ENCODE assay signal across 17 cellular contexts in genomic region chr22:19472233-19472632, GRCh38. TPM values are rescaled to one million over a fixed set of nuclear protein-coding genes. Genes with fewer than 3 reads are reported as not detected.
A peak's percentile ranks its signal among the peaks of the same experiment; 100 is the strongest.
DNase-seq lines count a peak whose midpoint lies in the region; ATAC-seq, FAIRE-seq and TF ChIP-seq lines count a peak whose summit lies in the region.
"Had no signal": no experiment of that assay in that cellular context is flagged by ENCODE, and none has a peak within 500 bp of the region (broad histone marks: within the 10 kb centered on the region; RNA-seq: fewer than 3 reads in every experiment).

No MANE protein-coding gene starts in this region.

- POLR2A ChIA-PET in K562 (lab: Yijun Ruan, JAX), result interaction anchor here (1.0 to 3.5 kb wide), 6 partner anchors 9 to 328 kb away, joined by 3 to 45 read pairs (median 8); partner anchors contain the start of gene ESS2
- POLR2A ChIA-PET in T-cell (lab: Charles Lee), result interaction anchor here in 1 of 2 donors (0.5 to 0.6 kb wide), 2 partner anchors 64 to 359 kb away, joined by 3 read pairs; no protein-coding TSS in a partner anchor

- no peak overlapping the region for H3K4me2 ChIP-seq in K562 (ENCODE audit: insufficient read depth, low read length)

- no peak for TF ChIP-seq POLR2A in K562 (conservative IDR thresholded peaks at IDR 0.05)

- CTCF ChIA-PET in K562 (lab: Yijun Ruan, JAX; ENCODE audit: low intra/inter-chr PET ratio), result no interaction called here
- CTCF ChIA-PET in T-cell (lab: Charles Lee), result interaction anchor here in 1 of 2 donors (1.2 kb wide), 1 partner anchor 158 kb away, joined by 3 read pairs; no protein-coding TSS in a partner anchor

- H3K36me3 ChIP-seq in K562 (ENCODE audit: control insufficient read depth, insufficient read depth, low read length), result peaks cover 95% of the 10 kb centered on the region

- peak overlapping the region in 1 of 2 experiments; percentile 43; a peak in 2 of 4 replicates for H3K9ac ChIP-seq in K562 (ENCODE audit: insufficient read depth in 1 of 2, low read depth in 2 of 2, low read length in 2 of 2)
- H3K9ac ChIP-seq: GM23248 had no signal

- no peak overlapping the region for H3K27ac ChIP-seq in K562 (ENCODE audit: extremely low read depth, low read depth, low read length)
- H3K27ac ChIP-seq in coronary artery, result no peak overlapping the region
- H3K27ac ChIP-seq: GM23248 had no signal

- WGBS in K562 (ENCODE audit: insufficient coverage, low coverage, missing lambda C conversion rate), result 93% methylated on average over 8 of the region's 8 CpGs

- in situ Hi-C loops in K562 (cut with MboI), result no loop called here

- H3K36me3 Mint-ChIP-seq in glutamatergic neuron (ENCODE audit: unreplicated experiment) (no peaks in the 10 kb centered on the region), T-cell (peaks cover 60% of the 10 kb centered on the region)

- H3K4me3 Mint-ChIP-seq in glutamatergic neuron (ENCODE audit: unreplicated experiment) (no peak overlapping the region), T-cell (no peak overlapping the region)
- H3K4me3 Mint-ChIP-seq: B cell had no signal

- peaks cover 4% of the 10 kb centered on the region for H3K4me1 Mint-ChIP-seq in glutamatergic neuron (ENCODE audit: low read depth, unreplicated experiment)
- peaks cover 18 to 34% (median 22%) of the 10 kb centered on the region in 3 donors for H3K4me1 Mint-ChIP-seq in T-cell

- H2AFZ ChIP-seq in K562 (ENCODE audit: low read depth, low read length), result no peak overlapping the region
- H2AFZ ChIP-seq: GM23248 had no signal

- H3K27ac Mint-ChIP-seq in glutamatergic neuron (ENCODE audit: unreplicated experiment) (peak overlapping the region; percentile 64), T-cell (no peak overlapping the region)
- H3K27ac Mint-ChIP-seq: B cell; CD4-positive, CD25-positive, alpha-beta regulatory T cell had no signal

- peaks cover 4% of the 10 kb centered on the region for H3K27me3 Mint-ChIP-seq in glutamatergic neuron (ENCODE audit: unreplicated experiment)
- H3K27me3 Mint-ChIP-seq in T-cell, result no peaks in the 10 kb centered on the region
- H3K27me3 Mint-ChIP-seq: B cell; CD8-positive, alpha-beta memory T cell had no signal

- peaks cover 0 to 1% of the 10 kb centered on the region in 2 experiments; a peak in 3 of 5 replicates for H3K4me1 ChIP-seq in K562 (replicated peaks in 1 of 2; ENCODE audit: control insufficient read depth in 2 of 2, insufficient read depth in 2 of 2, low read length in 2 of 2)

- peaks cover 52% of the 10 kb centered on the region for H4K20me1 ChIP-seq in K562 (replicated peaks; ENCODE audit: control insufficient read depth, insufficient read depth, low read length)

- TF ChIP-seq CTCF in K562 (IDR thresholded peaks at IDR 0.05 in 2 of 3, conservative IDR thresholded peaks at IDR 0.05 in 1 of 3; ENCODE audit: insufficient read depth in 2 of 3, low read depth in 1 of 3, low read length in 3 of 3), result no peak
- no peak for TF ChIP-seq CTCF in glutamatergic neuron (IDR thresholded peaks at IDR 0.05; ENCODE audit: partially characterized antibody, unreplicated experiment)
- TF ChIP-seq CTCF in coronary artery (IDR thresholded peaks at IDR 0.05), result no peak

- no peaks in the 10 kb centered on the region for H3K9me3 ChIP-seq in K562 (replicated peaks; ENCODE audit: control insufficient read depth, insufficient read depth, low read depth, low read length)
- H3K9me3 ChIP-seq: HAP-1 had no signal

- ATAC-seq in K562 (no peak), T-cell (replicated peaks in 1 of 4) (no peak)

- no peaks in the 10 kb centered on the region for H3K27me3 ChIP-seq in K562 (ENCODE audit: control insufficient read depth in 2 of 2, insufficient read depth in 2 of 2, low read length in 2 of 2)

- no peak for TF ChIP-seq EP300 in K562 (IDR thresholded peaks at IDR 0.05; ENCODE audit: low read length)

- H3K9me1 ChIP-seq in K562 (ENCODE audit: control insufficient read depth, insufficient read depth, low read length), result peaks cover 9% of the 10 kb centered on the region

- peaks cover 45% of the 10 kb centered on the region for H3K79me2 ChIP-seq in K562 (ENCODE audit: control insufficient read depth, insufficient read depth, low read length)

- H3K9me3 Mint-ChIP-seq in glutamatergic neuron (ENCODE audit: unreplicated experiment), result no peaks in the 10 kb centered on the region
- H3K9me3 Mint-ChIP-seq in T-cell, result no peaks in the 10 kb centered on the region
- H3K9me3 Mint-ChIP-seq: CD4-positive, CD25-positive, alpha-beta regulatory T cell; CD8-positive, alpha-beta memory T cell had no signal

- BruUV-seq in K562 (replicated peaks; lab: Mats Ljungman, UMichigan), result no TSS peak

- no peak overlapping the region for H3K4me3 ChIP-seq in K562
- no peak overlapping the region for H3K4me3 ChIP-seq in coronary artery
- H3K4me3 ChIP-seq: GM23248, HAP-1 had no signal

- DNase-seq in activated CD8-positive, alpha-beta memory T cell treated with anti-CD3 and anti-CD28 coated beads, Interleukin-2, amount 50 U/mL, for 48 hours, result peak; percentile 17
- DNase-seq in activated CD8-positive, alpha-beta memory T cell treated with anti-CD3 and anti-CD28 coated beads for 24 hours, result no peak
- no peak for DNase-seq in K562 (ENCODE audit: extremely low read depth in 1 of 4, low spot score in 3 of 4)
- DNase-seq in glutamatergic neuron, result no peak
- no peak for DNase-seq in T-cell
- DNase-seq in coronary artery (ENCODE audit: low spot score), result no peak
- DNase-seq: C1 segment of cervical spinal cord; CD4-positive, CD25-positive, alpha-beta regulatory T cell; CD8-positive, alpha-beta memory T cell; COR-L47; GM23248 had no signal

- intact Hi-C loops in K562 (cut with micrococcal nuclease), result no loop called here

- no peak for FAIRE-seq in K562 (lab: Jason Lieb, UNC)
- FAIRE-seq: D721Med, G401.6, GM12891, GM19239 had no signal

- TF ChIP-seq RAD21 in K562 (CRISPR knock-in tag; conservative IDR thresholded peaks at IDR 0.05 in 1 of 2, IDR thresholded peaks at IDR 0.05 in 1 of 2), result no peak

RNA-seq across cellular contexts. Expression of gene UFD1, which starts 6.8 kb away (rescaled TPM):
- 307 and 375 TPM in 2 replicates for total RNA-seq in K562 (2011; cell fraction: chromatin; rRNA removed; ENCODE audit: low replicate concordance)
- 219 and 230 TPM in 2 replicates for total RNA-seq in K562 (2011; cell fraction: nucleolus; rRNA removed)
- total RNA-seq in K562 (2011; cell fraction: nucleoplasm; rRNA removed), result 278 and 374 TPM in 2 replicates
- total RNA-seq in K562 (2014; rRNA removed), result 238 and 290 TPM in 2 replicates
- 361 and 365 TPM in 2 replicates for total RNA-seq in K562 (2014; rRNA removed; fragmentation: Illumina TruSeq; extraction: Trizol)
- 330 and 363 TPM in 2 replicates for total RNA-seq in K562 (2015; rRNA removed; fragmentation: Illumina TruSeq; extraction: Trizol)
- 284 and 307 TPM in 2 replicates for total RNA-seq in K562 (2021)
- polyA plus RNA-seq in K562 (2011; rRNA removed), result 428 and 564 TPM in 2 replicates
- 516 and 625 TPM in 2 replicates for polyA plus RNA-seq in K562 (2011; cell fraction: cytosol; rRNA removed)
- polyA plus RNA-seq in K562 (2011; cell fraction: nucleus; rRNA removed), result 577 and 723 TPM in 2 replicates
- polyA plus RNA-seq in K562 (2012), result 381 and 502 TPM in 2 replicates
- polyA plus RNA-seq in K562 (2014; fragmentation: Illumina TruSeq; extraction: Trizol), result 551 and 645 TPM in 2 replicates
- 100 to 1,000 TPM; 503 to 627 TPM for polyA plus RNA-seq in K562 (2014; fragmentation: Nextera tagmentation; extraction: Ambion mirVana)
- 321 and 446 TPM in 2 replicates for polyA plus RNA-seq in K562 (2014; rRNA removed)
- 432 and 439 TPM in 2 replicates for polyA minus RNA-seq in K562 (2011; rRNA and poly(A)+ RNA removed)
- 143 and 172 TPM in 2 replicates for polyA minus RNA-seq in K562 (2011; cell fraction: cytosol; rRNA and poly(A)+ RNA removed)
- 99.8 and 195 TPM in 2 replicates for polyA minus RNA-seq in K562 (2011; cell fraction: nucleus; rRNA and poly(A)+ RNA removed)
- 48.0 TPM for total RNA-seq in glutamatergic neuron (ENCODE audit: unreplicated experiment)
- 10 to 100 TPM; 52.9 to 85.1 (median 60.0) TPM for total RNA-seq in T-cell

RNA-seq across cellular contexts. Expression of gene CDC45, which starts 7.5 kb away (rescaled TPM):
- total RNA-seq in K562 (2011; cell fraction: chromatin; rRNA removed; ENCODE audit: low replicate concordance), result 810 and 853 TPM in 2 replicates
- total RNA-seq in K562 (2011; cell fraction: nucleolus; rRNA removed), result 339 and 346 TPM in 2 replicates
- 307 and 398 TPM in 2 replicates for total RNA-seq in K562 (2011; cell fraction: nucleoplasm; rRNA removed)
- total RNA-seq in K562 (2014; rRNA removed), result 415 and 450 TPM in 2 replicates
- total RNA-seq in K562 (2014; rRNA removed; fragmentation: Illumina TruSeq; extraction: Trizol), result 263 and 295 TPM in 2 replicates
- 239 and 251 TPM in 2 replicates for total RNA-seq in K562 (2015; rRNA removed; fragmentation: Illumina TruSeq; extraction: Trizol)
- total RNA-seq in K562 (2021), result 312 and 319 TPM in 2 replicates
- polyA plus RNA-seq in K562 (2011; rRNA removed), result 580 and 584 TPM in 2 replicates
- polyA plus RNA-seq in K562 (2011; cell fraction: cytosol; rRNA removed), result 370 and 430 TPM in 2 replicates
- 642 and 944 TPM in 2 replicates for polyA plus RNA-seq in K562 (2011; cell fraction: nucleus; rRNA removed)
- polyA plus RNA-seq in K562 (2012), result 267 and 326 TPM in 2 replicates
- polyA plus RNA-seq in K562 (2014; fragmentation: Illumina TruSeq; extraction: Trizol), result 412 and 430 TPM in 2 replicates
- polyA plus RNA-seq in K562 (2014; fragmentation: Nextera tagmentation; extraction: Ambion mirVana), result 100 to 1,000 TPM; 276 to 465 TPM
- 410 and 427 TPM in 2 replicates for polyA plus RNA-seq in K562 (2014; rRNA removed)
- polyA minus RNA-seq in K562 (2011; rRNA and poly(A)+ RNA removed), result 415 and 540 TPM in 2 replicates
- 153 and 162 TPM in 2 replicates for polyA minus RNA-seq in K562 (2011; cell fraction: cytosol; rRNA and poly(A)+ RNA removed)
- 185 and 445 TPM in 2 replicates for polyA minus RNA-seq in K562 (2011; cell fraction: nucleus; rRNA and poly(A)+ RNA removed)
- total RNA-seq in glutamatergic neuron (ENCODE audit: unreplicated experiment), result 3.5 TPM
- 1 to 10 TPM in 4 of 5 donors, under 1 TPM in 1; 0.56 to 2.7 (median 2.2) TPM for total RNA-seq in T-cell

RNA-seq across cellular contexts. Expression of gene C22orf39, which starts 24.7 kb away (rescaled TPM):
- 119 and 122 TPM in 2 replicates for total RNA-seq in K562 (2011; cell fraction: chromatin; rRNA removed; ENCODE audit: low replicate concordance)
- total RNA-seq in K562 (2011; cell fraction: nucleolus; rRNA removed), result 71.8 and 76.0 TPM in 2 replicates
- 107 and 142 TPM in 2 replicates for total RNA-seq in K562 (2011; cell fraction: nucleoplasm; rRNA removed)
- total RNA-seq in K562 (2014; rRNA removed) (94.7 and 124 TPM in 2 replicates), K562 (2014; rRNA removed; fragmentation: Illumina TruSeq; extraction: Trizol) (57.2 and 59.5 TPM in 2 replicates), K562 (2015; rRNA removed; fragmentation: Illumina TruSeq; extraction: Trizol) (61.3 and 63.2 TPM in 2 replicates), K562 (2021) (66.8 and 68.0 TPM in 2 replicates), glutamatergic neuron (ENCODE audit: unreplicated experiment) (47.7 TPM), T-cell (10 to 100 TPM; 34.5 to 41.3 (median 40.9) TPM)
- polyA plus RNA-seq in K562 (2011; rRNA removed) (139 and 244 TPM in 2 replicates), K562 (2014; fragmentation: Illumina TruSeq; extraction: Trizol) (68.6 and 73.5 TPM in 2 replicates), K562 (2014; fragmentation: Nextera tagmentation; extraction: Ambion mirVana) (10 to 100 TPM; 20.4 to 25.9 TPM), K562 (2014; rRNA removed) (112 and 121 TPM in 2 replicates)
- polyA plus RNA-seq in K562 (2011; cell fraction: cytosol; rRNA removed), result 164 and 257 TPM in 2 replicates
- 71.0 and 99.7 TPM in 2 replicates for polyA plus RNA-seq in K562 (2011; cell fraction: nucleus; rRNA removed)
- polyA plus RNA-seq in K562 (2012), result 87.8 and 120 TPM in 2 replicates
- polyA minus RNA-seq in K562 (2011; rRNA and poly(A)+ RNA removed), result 116 and 185 TPM in 2 replicates
- polyA minus RNA-seq in K562 (2011; cell fraction: cytosol; rRNA and poly(A)+ RNA removed), result 49.4 and 80.5 TPM in 2 replicates
- polyA minus RNA-seq in K562 (2011; cell fraction: nucleus; rRNA and poly(A)+ RNA removed), result 24.9 and 58.9 TPM in 2 replicates

RNA-seq across cellular contexts. Expression of gene MRPL40, which starts 39.9 kb away (rescaled TPM):
- total RNA-seq in K562 (2011; cell fraction: chromatin; rRNA removed; ENCODE audit: low replicate concordance), result 13.9 and 26.1 TPM in 2 replicates
- 29.0 and 32.5 TPM in 2 replicates for total RNA-seq in K562 (2011; cell fraction: nucleolus; rRNA removed)
- 25.1 and 32.0 TPM in 2 replicates for total RNA-seq in K562 (2011; cell fraction: nucleoplasm; rRNA removed)
- total RNA-seq in K562 (2014; rRNA removed), result 160 and 182 TPM in 2 replicates
- total RNA-seq in K562 (2014; rRNA removed; fragmentation: Illumina TruSeq; extraction: Trizol), result 208 and 209 TPM in 2 replicates
- 181 and 198 TPM in 2 replicates for total RNA-seq in K562 (2015; rRNA removed; fragmentation: Illumina TruSeq; extraction: Trizol)
- 132 and 144 TPM in 2 replicates for total RNA-seq in K562 (2021)
- 175 and 219 TPM in 2 replicates for polyA plus RNA-seq in K562 (2011; rRNA removed)
- polyA plus RNA-seq in K562 (2011; cell fraction: cytosol; rRNA removed), result 88.3 and 113 TPM in 2 replicates
- 34.6 and 66.5 TPM in 2 replicates for polyA plus RNA-seq in K562 (2011; cell fraction: nucleus; rRNA removed)
- 159 TPM in 2 replicates for polyA plus RNA-seq in K562 (2012)
- 197 and 237 TPM in 2 replicates for polyA plus RNA-seq in K562 (2014; fragmentation: Illumina TruSeq; extraction: Trizol)
- polyA plus RNA-seq in K562 (2014; fragmentation: Nextera tagmentation; extraction: Ambion mirVana), result 100 to 1,000 TPM; 601 to 652 TPM
- 223 TPM in 2 replicates for polyA plus RNA-seq in K562 (2014; rRNA removed)
- 52.5 and 73.2 TPM in 2 replicates for polyA minus RNA-seq in K562 (2011; rRNA and poly(A)+ RNA removed)
- polyA minus RNA-seq in K562 (2011; cell fraction: cytosol; rRNA and poly(A)+ RNA removed), result 31.3 and 34.3 TPM in 2 replicates
- polyA minus RNA-seq in K562 (2011; cell fraction: nucleus; rRNA and poly(A)+ RNA removed), result 12.0 and 31.3 TPM in 2 replicates
- 24.4 TPM for total RNA-seq in glutamatergic neuron (ENCODE audit: unreplicated experiment)
- 10 to 100 TPM; 12.1 to 16.1 (median 12.3) TPM for total RNA-seq in T-cell

RNA-seq across cellular contexts. Expression of gene HIRA, which starts 40.7 kb away (rescaled TPM):
- total RNA-seq in K562 (2011; cell fraction: chromatin; rRNA removed; ENCODE audit: low replicate concordance), result 103 and 120 TPM in 2 replicates
- 79.7 and 81.6 TPM in 2 replicates for total RNA-seq in K562 (2011; cell fraction: nucleolus; rRNA removed)
- total RNA-seq in K562 (2011; cell fraction: nucleoplasm; rRNA removed), result 66.5 and 67.1 TPM in 2 replicates
- 58.3 and 70.6 TPM in 2 replicates for total RNA-seq in K562 (2014; rRNA removed)
- 53.9 and 54.0 TPM in 2 replicates for total RNA-seq in K562 (2014; rRNA removed; fragmentation: Illumina TruSeq; extraction: Trizol)
- total RNA-seq in K562 (2015; rRNA removed; fragmentation: Illumina TruSeq; extraction: Trizol), result 57.5 and 58.4 TPM in 2 replicates
- 115 and 132 TPM in 2 replicates for total RNA-seq in K562 (2021)
- 71.7 and 82.2 TPM in 2 replicates for polyA plus RNA-seq in K562 (2011; rRNA removed)
- 105 and 109 TPM in 2 replicates for polyA plus RNA-seq in K562 (2011; cell fraction: cytosol; rRNA removed)
- polyA plus RNA-seq in K562 (2011; cell fraction: nucleus; rRNA removed), result 104 and 124 TPM in 2 replicates
- polyA plus RNA-seq in K562 (2012), result 91.6 and 91.8 TPM in 2 replicates
- 106 and 114 TPM in 2 replicates for polyA plus RNA-seq in K562 (2014; fragmentation: Illumina TruSeq; extraction: Trizol)
- 1 to 10 TPM in 1 of 2 experiments, under 1 TPM in 1; 0.96 to 1.2 TPM for polyA plus RNA-seq in K562 (2014; fragmentation: Nextera tagmentation; extraction: Ambion mirVana)
- 80.0 and 80.8 TPM in 2 replicates for polyA plus RNA-seq in K562 (2014; rRNA removed)
- polyA minus RNA-seq in K562 (2011; rRNA and poly(A)+ RNA removed), result 93.7 and 126 TPM in 2 replicates
- 65.3 and 93.4 TPM in 2 replicates for polyA minus RNA-seq in K562 (2011; cell fraction: cytosol; rRNA and poly(A)+ RNA removed)
- 30.3 and 61.3 TPM in 2 replicates for polyA minus RNA-seq in K562 (2011; cell fraction: nucleus; rRNA and poly(A)+ RNA removed)
- 51.0 TPM for total RNA-seq in glutamatergic neuron (ENCODE audit: unreplicated experiment)
- total RNA-seq in T-cell, result 10 to 100 TPM; 24.4 to 31.4 (median 29.2) TPM

Comparison
In these comparisons a context has a peak if more than half of its experiments do, and no peak if none do; other contexts are left out.
1. RNA of gene CDC45, which starts 7.5 kb away (total RNA-seq): 239 to 853 TPM in K562; 3.5 TPM in glutamatergic neuron (single experiment) and 0.56 to 2.7 TPM in T-cell; every median in the first group is over 10 times any median in the second.